ENCODE assay signal across 26 cellular contexts in the genomic region with DNA sequence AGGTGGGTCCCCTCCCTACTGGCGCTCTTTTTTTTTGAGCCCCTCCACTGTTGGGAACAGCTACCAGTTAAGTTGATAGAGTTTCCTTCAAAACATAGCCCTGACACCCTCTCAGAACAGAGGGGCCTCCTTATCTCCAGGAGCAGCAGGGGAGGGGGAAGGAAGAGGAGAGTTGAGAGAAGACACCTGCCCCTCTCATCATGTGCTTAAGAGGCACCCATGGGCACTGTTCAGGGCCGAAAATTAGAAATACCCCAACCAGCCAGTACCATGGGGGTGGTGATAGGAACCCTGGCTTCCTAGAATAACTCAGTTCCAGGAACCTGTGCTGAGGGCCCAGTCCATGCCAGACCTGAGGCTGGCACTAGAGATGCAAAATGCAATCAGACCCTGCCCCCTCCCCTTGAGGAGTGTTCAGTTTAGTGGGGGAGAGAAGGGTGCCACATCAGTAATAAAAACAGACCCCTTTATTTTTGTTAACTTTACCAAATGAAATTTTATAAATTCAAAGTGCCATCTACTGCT. TPM values are rescaled to one million over a fixed set of nuclear protein-coding genes. Genes with fewer than 3 reads are reported as not detected.
A peak's percentile ranks its signal among the peaks of the same experiment; 100 is the strongest.
DNase-seq lines count a peak whose midpoint lies in the region; ATAC-seq and TF ChIP-seq lines count a peak whose summit lies in the region.
"Had no signal": no experiment of that assay in that cellular context is flagged by ENCODE, and none has a peak within 500 bp of the region (broad histone marks: within the 10 kb centered on the region; RNA-seq: fewer than 3 reads in every experiment).

No MANE protein-coding gene starts in this region.

- peak overlapping the region; percentile 0; the same call in 1 of the 2 replicates for H3K9ac ChIP-seq in BLaER1
- no peak overlapping the region for H3K9ac ChIP-seq in MM.1S (ENCODE audit: low read length)

- no peak for ATAC-seq in CD4-positive, CD25-positive, alpha-beta regulatory T cell (ENCODE audit: low read depth in 2 of 2)
- no peak for ATAC-seq in T-helper 17 cell
- ATAC-seq in natural killer cell = no peak
- ATAC-seq in GM21381 (IDR thresholded peaks at IDR 0.05; ENCODE audit: unreplicated experiment) = no peak
- ATAC-seq: activated CD4-positive, CD25-positive, alpha-beta regulatory T cell treated with anti-CD3 and anti-CD28 coated beads, Interleukin-2, amount 50 U/mL, for 24 hours; GM23338; sciatic nerve had no signal

- no peaks in the 10 kb centered on the region for H3K36me3 Mint-ChIP-seq in CD4-positive, CD25-positive, alpha-beta regulatory T cell
- H3K36me3 Mint-ChIP-seq in T-helper 17 cell (ENCODE audit: low read depth) (no peaks in the 10 kb centered on the region), natural killer cell (no peaks in the 10 kb centered on the region)
- H3K36me3 Mint-ChIP-seq: activated naive CD8-positive, alpha-beta T cell treated with anti-CD3 and anti-CD28 coated beads, Interleukin-2, amount 10 ng/mL, durations not matched to agents 7 days and 5 days had no signal

- H3K27ac Mint-ChIP-seq in CD4-positive, CD25-positive, alpha-beta regulatory T cell = peak overlapping the region in 2 of 3 donors; percentile 31 to 55
- peak overlapping the region; percentile 21 for H3K27ac Mint-ChIP-seq in T-helper 17 cell
- peak overlapping the region in 1 of 2 donors; percentile 93 for H3K27ac Mint-ChIP-seq in natural killer cell
- H3K27ac Mint-ChIP-seq: activated naive CD8-positive, alpha-beta T cell treated with anti-CD3 and anti-CD28 coated beads, Interleukin-2, amount 10 ng/mL, durations not matched to agents 7 days and 5 days; CD14-positive monocyte; GM23338 had no signal

- no peaks in the 10 kb centered on the region for H3K36me3 ChIP-seq in BLaER1
- no peaks in the 10 kb centered on the region for H3K36me3 ChIP-seq in CD4-positive, CD25-positive, alpha-beta regulatory T cell (ENCODE audit: control insufficient read depth, insufficient read depth, low read length)
- no peaks in the 10 kb centered on the region for H3K36me3 ChIP-seq in MM.1S (replicated peaks; ENCODE audit: insufficient read depth, low read length)
- H3K36me3 ChIP-seq: prostate gland, tibial nerve had no signal

- DNase-seq in CD4-positive, CD25-positive, alpha-beta regulatory T cell = no peak
- no peak for DNase-seq in T-helper 17 cell
- DNase-seq in natural killer cell = no peak
- DNase-seq in activated T-cell treated with anti-CD3 and anti-CD28 coated beads, Interleukin-2, amount 50 U/mL, for 48 hours = no peak
- DNase-seq in MM.1S = no peak
- DNase-seq: activated effector memory CD4-positive, alpha-beta T cell treated with anti-CD3 and anti-CD28 coated beads, Interleukin-2, amount 50 U/mL, for 16 hours; activated naive CD8-positive, alpha-beta T cell treated with anti-CD3 and anti-CD28 coated beads, Interleukin-2, amount 10 ng/mL, durations not matched to agents 7 days and 5 days; activated T-cell treated with anti-CD3 and anti-CD28 coated beads, Interleukin-2, amount 50 U/mL, for 1 hour; aorta; effector CD4-positive, alpha-beta T cell; EL; NCI-H1092 treated with DMSO at 0.1 percent for 48 hours; NCI-H1694 treated with DMSO at 0.1 percent for 48 hours; NCI-H2171; NCI-H82; stimulated activated CD4-positive, alpha-beta T cell treated with anti-CD3 and anti-CD28 coated beads, Interleukin-4, amount 100 ng/mL, for 1 hour; T-helper 1 cell had no signal

- no peaks in the 10 kb centered on the region for H3K27me3 Mint-ChIP-seq in CD4-positive, CD25-positive, alpha-beta regulatory T cell
- H3K27me3 Mint-ChIP-seq in T-helper 17 cell (no peaks in the 10 kb centered on the region), natural killer cell (ENCODE audit: low read depth in 2 of 2) (peaks cover 14 to 17% of the 10 kb centered on the region in 2 donors)

- no peak overlapping the region for H2AFZ ChIP-seq in MM.1S (ENCODE audit: low read length)
- H2AFZ ChIP-seq: GM23338 had no signal

- TF ChIP-seq CTCF in natural killer cell (IDR thresholded peaks at IDR 0.05) = no peak
- TF ChIP-seq CTCF in MM.1S (IDR thresholded peaks at IDR 0.05; ENCODE audit: low read length) = no peak

- H3K4me3 ChIP-seq in BLaER1 = no peak overlapping the region
- no peak overlapping the region for H3K4me3 ChIP-seq in CD4-positive, CD25-positive, alpha-beta regulatory T cell (ENCODE audit: low read depth, low read length)
- no peak overlapping the region for H3K4me3 ChIP-seq in MM.1S (ENCODE audit: low read length)
- H3K4me3 ChIP-seq: GM23338, prostate gland, tibial nerve had no signal

- H3K27me3 ChIP-seq in BLaER1 = no peaks in the 10 kb centered on the region
- no peaks in the 10 kb centered on the region for H3K27me3 ChIP-seq in CD4-positive, CD25-positive, alpha-beta regulatory T cell (ENCODE audit: control insufficient read depth, insufficient read depth, low read length)
- H3K27me3 ChIP-seq in MM.1S (replicated peaks; ENCODE audit: insufficient read depth, low read length) = peaks cover 8% of the 10 kb centered on the region
- H3K27me3 ChIP-seq: tibial nerve had no signal

- no peaks in the 10 kb centered on the region for H3K9me3 Mint-ChIP-seq in CD4-positive, CD25-positive, alpha-beta regulatory T cell
- H3K9me3 Mint-ChIP-seq in natural killer cell = no peaks in the 10 kb centered on the region
- H3K9me3 Mint-ChIP-seq: activated naive CD8-positive, alpha-beta T cell treated with anti-CD3 and anti-CD28 coated beads, Interleukin-2, amount 10 ng/mL, durations not matched to agents 7 days and 5 days; CD14-positive monocyte; GM23338 had no signal

- H3K9me2 ChIP-seq in MM.1S (replicated peaks; ENCODE audit: insufficient read depth, low read length) = no peaks in the 10 kb centered on the region

- H4K20me1 ChIP-seq in BLaER1 (no peaks in the 10 kb centered on the region), MM.1S (ENCODE audit: insufficient read depth, low read length) (no peaks in the 10 kb centered on the region)

- no peaks in the 10 kb centered on the region for H3K9me3 ChIP-seq in BLaER1
- no peaks in the 10 kb centered on the region for H3K9me3 ChIP-seq in CD4-positive, CD25-positive, alpha-beta regulatory T cell (ENCODE audit: control insufficient read depth in 2 of 2, low read length in 2 of 2)
- no peaks in the 10 kb centered on the region for H3K9me3 ChIP-seq in T-helper 17 cell (ENCODE audit: control insufficient read depth, low read length, poor library complexity, severe bottlenecking)
- H3K9me3 ChIP-seq in MM.1S (replicated peaks; ENCODE audit: insufficient read depth, low read length) = no peaks in the 10 kb centered on the region
- H3K9me3 ChIP-seq: prostate gland, tibial nerve had no signal

- H3K4me1 ChIP-seq in BLaER1 = peaks cover 82% of the 10 kb centered on the region
- H3K4me1 ChIP-seq in CD4-positive, CD25-positive, alpha-beta regulatory T cell (ENCODE audit: control insufficient read depth, insufficient read depth, low read length, poor library complexity, severe bottlenecking) = peaks cover 22% of the 10 kb centered on the region
- no peaks in the 10 kb centered on the region for H3K4me1 ChIP-seq in MM.1S (ENCODE audit: low read length)
- H3K4me1 ChIP-seq: prostate gland had no signal

- H3F3A ChIP-seq in MM.1S (ENCODE audit: insufficient read depth, low read length) = no peaks in the 10 kb centered on the region

- no peaks in the 10 kb centered on the region for H3K79me2 ChIP-seq in MM.1S (ENCODE audit: low read length)

- intact Hi-C loops in natural killer cell (cut with micrococcal nuclease) = no loop called here

- H3K4me1 Mint-ChIP-seq in CD4-positive, CD25-positive, alpha-beta regulatory T cell = peaks cover 16 to 56% (median 28%) of the 10 kb centered on the region in 4 donors
- H3K4me1 Mint-ChIP-seq in T-helper 17 cell (peaks cover 40% of the 10 kb centered on the region), natural killer cell (peaks cover 52 to 79% of the 10 kb centered on the region in 2 donors)

- H3K27ac ChIP-seq in BLaER1 (peak overlapping the region; percentile 33), MM.1S (ENCODE audit: low read length) (no peak overlapping the region)
- no peak overlapping the region for H3K27ac ChIP-seq in CD4-positive, CD25-positive, alpha-beta regulatory T cell (ENCODE audit: insufficient read depth, low read length, poor library complexity, severe bottlenecking)
- H3K27ac ChIP-seq: epithelial cell of prostate, prostate gland, tibial nerve had no signal

- no peak overlapping the region for H3K4me3 Mint-ChIP-seq in CD4-positive, CD25-positive, alpha-beta regulatory T cell
- H3K4me3 Mint-ChIP-seq in T-helper 17 cell (no peak overlapping the region), natural killer cell (peak overlapping the region; percentile 25)
- H3K4me3 Mint-ChIP-seq: activated naive CD8-positive, alpha-beta T cell treated with anti-CD3 and anti-CD28 coated beads, Interleukin-2, amount 10 ng/mL, durations not matched to agents 7 days and 5 days; CD14-positive monocyte; GM23338 had no signal

- H3K4me2 ChIP-seq in BLaER1 (peak overlapping the region; percentile 71), MM.1S (ENCODE audit: low read depth, low read length) (no peak overlapping the region)
- H3K4me2 ChIP-seq: GM23338 had no signal

RNA-seq across cellular contexts. Expression of a gene that starts 9.4 kb away (rescaled TPM):
- 170 TPM for total RNA-seq in CD4-positive, CD25-positive, alpha-beta regulatory T cell
- 10 to 100 TPM in 3 of 4 donors, 1 to 10 TPM in 1; 8.0 to 23.4 (median 15.9) TPM for polyA plus RNA-seq in CD4-positive, CD25-positive, alpha-beta regulatory T cell
- total RNA-seq in T-helper 17 cell (100 to 1,000 TPM in 1 of 2 donors, 10 to 100 TPM in 1; 77.3 to 108 TPM), natural killer cell (10 to 100 TPM; 49.7 to 95.2 (median 60.2) TPM)

RNA-seq across cellular contexts. Expression of a gene that starts 27.0 kb away (rescaled TPM):
- 3.4 TPM for total RNA-seq in CD4-positive, CD25-positive, alpha-beta regulatory T cell
- 1 to 10 TPM; 1.2 to 4.5 (median 3.3) TPM for polyA plus RNA-seq in CD4-positive, CD25-positive, alpha-beta regulatory T cell
- total RNA-seq in T-helper 17 cell (1 to 10 TPM; 3.5 to 3.6 TPM), natural killer cell (1 to 10 TPM; 5.4 to 8.8 (median 7.2) TPM)
